ENCODE assay signal across 8 cellular contexts in the genomic region with DNA sequence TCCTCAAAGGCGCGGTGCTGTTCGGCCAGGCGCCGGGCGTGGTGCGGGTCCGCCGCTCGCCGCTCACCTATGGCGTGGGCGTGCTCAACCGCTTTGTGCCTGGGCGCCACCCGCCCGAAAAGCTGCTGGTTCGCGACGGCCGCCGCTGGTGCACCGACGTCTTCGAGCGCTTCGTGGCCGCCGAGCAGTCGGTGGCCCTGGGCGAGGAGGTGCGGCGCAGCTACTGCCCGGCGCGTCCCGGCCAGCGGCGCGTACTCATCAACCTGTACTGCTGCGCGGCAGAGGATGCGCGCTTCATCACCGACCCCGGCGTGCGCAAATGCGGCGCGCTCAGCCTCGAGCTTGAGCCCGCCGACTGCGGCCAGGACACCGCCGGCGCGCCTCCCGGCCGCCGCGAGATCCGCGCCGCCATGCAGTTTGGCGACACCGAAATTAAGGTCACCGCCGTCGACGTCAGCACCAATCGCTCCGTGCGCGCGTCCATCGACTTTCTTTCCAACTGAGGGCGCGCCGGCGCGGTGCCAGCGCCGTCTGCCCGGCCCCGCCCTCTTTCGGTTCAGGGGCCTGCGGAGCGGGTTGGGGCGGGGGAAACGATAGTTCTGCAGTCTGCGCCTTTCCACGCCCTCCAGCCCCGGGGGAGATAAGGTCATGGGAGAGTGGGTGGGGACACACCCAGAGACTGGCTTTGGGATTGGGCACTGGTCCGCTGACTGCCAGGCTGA. TPM values are rescaled to one million over a fixed set of nuclear protein-coding genes. Genes with fewer than 3 reads are reported as not detected.
DNase-seq lines count a peak whose midpoint lies in the region; ATAC-seq and TF ChIP-seq lines count a peak whose summit lies in the region.

No MANE protein-coding gene starts in this region.

- 35 to 68% (median 43%) methylated on average over 31 to 96 of the region's 96 CpGs for WGBS in adrenal gland, 4 donors

- H3K4me1 ChIP-seq in CD8-positive, alpha-beta memory T cell (ENCODE audit: insufficient read depth, low read length): no peaks in the 10 kb centered on the region
- peaks cover 0 to 5% of the 10 kb centered on the region in 2 donors for H3K4me1 ChIP-seq in adrenal gland (replicated peaks in 1 of 2)

- intact Hi-C loops in adrenal gland (cut with DNase I): no loop called here

- POLR2A ChIA-PET in CD8-positive, alpha-beta memory T cell (lab: Charles Lee): no interaction called here

- no peak overlapping the region for H3K27ac ChIP-seq in CD8-positive, alpha-beta memory T cell (ENCODE audit: low read depth, low read length)
- no peak overlapping the region for H3K27ac ChIP-seq in adrenal gland

- no peaks in the 10 kb centered on the region for H3K9me3 Mint-ChIP-seq in CD8-positive, alpha-beta memory T cell

- no peak for TF ChIP-seq POLR2A in adrenal gland (IDR thresholded peaks at IDR 0.05)

- no peaks in the 10 kb centered on the region for H3K9me3 ChIP-seq in CD8-positive, alpha-beta memory T cell (ENCODE audit: low read length)
- H3K9me3 ChIP-seq in adrenal gland (replicated peaks in 1 of 3): no peaks in the 10 kb centered on the region

- ATAC-seq in GM18517 (IDR thresholded peaks at IDR 0.05; ENCODE audit: unreplicated experiment) (no peak), HG03439 (IDR thresholded peaks at IDR 0.05; ENCODE audit: unreplicated experiment) (no peak), HG03432 (IDR thresholded peaks at IDR 0.05; ENCODE audit: unreplicated experiment) (no peak)

- DNase-seq in CD8-positive, alpha-beta memory T cell: peak; percentile 35 to 61 (median 49)
- peak; percentile 36 for DNase-seq in NCI-H82 treated with DMSO at 0.1 percent for 48 hours (lab: John Stamatoyannopoulos, UW; ENCODE audit: unreplicated experiment)
- DNase-seq in adrenal gland: peak; percentile 56 to 83 (median 75)
- DNase-seq in iPS-NIHi7 (ENCODE audit: extremely low spot score): peak; percentile 65
- DNase-seq in stimulated activated CD4-positive, alpha-beta T cell treated with anti-CD3 and anti-CD28 coated beads, Interleukin-1b, Interleukin-23, amount 100 ng/mL, for 48 hours: peak; percentile 43

- no peaks in the 10 kb centered on the region for H3K27me3 ChIP-seq in CD8-positive, alpha-beta memory T cell (ENCODE audit: insufficient read depth, low read length, poor library complexity, severe bottlenecking)
- no peaks in the 10 kb centered on the region for H3K27me3 ChIP-seq in adrenal gland

- peak overlapping the region in 2 of 8 donors; percentile 78 to 88 for H3K27ac Mint-ChIP-seq in CD8-positive, alpha-beta memory T cell

- H3K36me3 ChIP-seq in CD8-positive, alpha-beta memory T cell (ENCODE audit: insufficient read depth, low read length): no peaks in the 10 kb centered on the region
- no peaks in the 10 kb centered on the region for H3K36me3 ChIP-seq in adrenal gland (replicated peaks in 1 of 2)

- peaks cover 6 to 18% (median 11%) of the 10 kb centered on the region in 3 donors for H3K4me1 Mint-ChIP-seq in CD8-positive, alpha-beta memory T cell

- H3K27me3 Mint-ChIP-seq in CD8-positive, alpha-beta memory T cell: peaks cover 4 to 14% of the 10 kb centered on the region in 2 donors

- H3K4me3 ChIP-seq in CD8-positive, alpha-beta memory T cell (ENCODE audit: low read length): no peak overlapping the region
- peak overlapping the region in 1 of 4 donors; percentile 44 for H3K4me3 ChIP-seq in adrenal gland

- TF ChIP-seq CTCF in adrenal gland (IDR thresholded peaks at IDR 0.05): no peak

- peak overlapping the region in 5 of 7 donors; percentile 26 to 80 (median 73) for H3K4me3 Mint-ChIP-seq in CD8-positive, alpha-beta memory T cell

- CTCF ChIA-PET in CD8-positive, alpha-beta memory T cell (lab: Charles Lee): interaction anchor here (0.8 to 2.2 kb wide), 7 partner anchors 16 to 334 kb away, joined by 3 to 14 read pairs (median 5); partner anchors contain the start of genes ADISSP, AP5S1 and CENPB

- peaks cover 0 to 12% (median 3%) of the 10 kb centered on the region in 3 donors for H3K36me3 Mint-ChIP-seq in CD8-positive, alpha-beta memory T cell

RNA-seq across cellular contexts. Expression of gene ADISSP, which starts 15.7 kb away (rescaled TPM):
- 10 to 100 TPM; 72.7 to 74.9 TPM for total RNA-seq in CD8-positive, alpha-beta memory T cell
- 27.0 TPM for polyA plus RNA-seq in CD8-positive, alpha-beta memory T cell
- 10 to 100 TPM; 17.6 to 31.5 (median 23.9) TPM for total RNA-seq in adrenal gland
- polyA plus RNA-seq in adrenal gland: 10 to 100 TPM in 2 of 3 donors, 1 to 10 TPM in 1; 4.4 to 42.1 (median 24.4) TPM

RNA-seq across cellular contexts. Expression of gene HSPA12B, which starts 19.3 kb away (rescaled TPM):
- total RNA-seq in CD8-positive, alpha-beta memory T cell: not detected
- not detected for polyA plus RNA-seq in CD8-positive, alpha-beta memory T cell
- 1 to 10 TPM; 3.4 to 9.3 (median 5.5) TPM for total RNA-seq in adrenal gland
- polyA plus RNA-seq in adrenal gland: 10 to 100 TPM in 1 of 3 donors, 1 to 10 TPM in 2; 1.5 to 10.9 (median 9.1) TPM

RNA-seq across cellular contexts. Expression of gene SPEF1, which starts 29.4 kb away (rescaled TPM):
- total RNA-seq in CD8-positive, alpha-beta memory T cell: under 1 TPM; 0.13 to 0.24 TPM
- polyA plus RNA-seq in CD8-positive, alpha-beta memory T cell: not detected
- 1 to 10 TPM in 1 of 8 donors, under 1 TPM in 6, not detected in 1; 0.14 to 1.4 (median 0.26) TPM for total RNA-seq in adrenal gland
- polyA plus RNA-seq in adrenal gland: under 1 TPM in 2 of 3 donors, not detected in 1; 0.40 to 0.81 TPM

RNA-seq across cellular contexts. Expression of gene CENPB, which starts 34.7 kb away (rescaled TPM):
- 10 to 100 TPM; 66.4 to 69.9 TPM for total RNA-seq in CD8-positive, alpha-beta memory T cell
- 1.7 TPM for polyA plus RNA-seq in CD8-positive, alpha-beta memory T cell
- total RNA-seq in adrenal gland: 100 to 1,000 TPM in 4 of 8 donors, 10 to 100 TPM in 4; 54.4 to 112 (median 102) TPM
- polyA plus RNA-seq in adrenal gland: 10 to 100 TPM; 25.8 to 54.8 (median 41.8) TPM

RNA-seq across cellular contexts. Expression of gene SIGLEC1, which starts 39.4 kb away (rescaled TPM):
- total RNA-seq in CD8-positive, alpha-beta memory T cell: under 1 TPM; 0.18 to 0.24 TPM
- not detected for polyA plus RNA-seq in CD8-positive, alpha-beta memory T cell
- total RNA-seq in adrenal gland: 10 to 100 TPM; 17.3 to 47.2 (median 34.9) TPM
- polyA plus RNA-seq in adrenal gland: 10 to 100 TPM in 2 of 3 donors, 1 to 10 TPM in 1; 4.8 to 46.4 (median 25.7) TPM

Comparison
In these comparisons a context has a peak if more than half of its experiments do, and no peak if none do; other contexts are left out.
1. RNA of gene HSPA12B, which starts 19.3 kb away (total RNA-seq): 3.4 to 9.3 TPM in adrenal gland; not detected in CD8-positive, alpha-beta memory T cell; every median in the first group is over 4 times any median in the second.
2. Peak in every context shown above with its lines, with median percentiles within 50 percentile points of each other: DNase-seq.